ENCODE assay signal across 17 cellular contexts in genomic region chr7:149084407-149084806, GRCh38. TPM values are rescaled to one million over a fixed set of nuclear protein-coding genes. Genes with fewer than 3 reads are reported as not detected.
DNase-seq lines count a peak whose midpoint lies in the region; ATAC-seq and TF ChIP-seq lines count a peak whose summit lies in the region.
"Had no signal": no experiment of that assay in that cellular context is flagged by ENCODE, and none has a peak within 500 bp of the region (broad histone marks: within the 10 kb centered on the region; RNA-seq: fewer than 3 reads in every experiment).

No MANE protein-coding gene starts in this region.

- peaks cover 16% of the 10 kb centered on the region for H3K36me3 Mint-ChIP-seq in activated naive CD8-positive, alpha-beta T cell
- peaks cover 26% of the 10 kb centered on the region for H3K36me3 Mint-ChIP-seq in activated naive CD8-positive, alpha-beta T cell treated with anti-CD3 and anti-CD28 coated beads, Interleukin-2, amount 50 U/mL, for 24 hours (ENCODE audit: low read depth)

- H3K4me1 ChIP-seq in Panc1 (ENCODE audit: control insufficient read depth, insufficient read depth, low read length) = no peaks in the 10 kb centered on the region
- no peaks in the 10 kb centered on the region for H3K4me1 ChIP-seq in effector memory CD4-positive, alpha-beta T cell (ENCODE audit: control insufficient read depth, insufficient read depth, low read length, poor library complexity, severe bottlenecking)
- H3K4me1 ChIP-seq: Caco-2 had no signal

- H3K4me3 ChIP-seq in Panc1 (ENCODE audit: low read depth in 2 of 2, low read length in 2 of 2) = no peak overlapping the region
- H3K4me3 ChIP-seq in effector memory CD4-positive, alpha-beta T cell (ENCODE audit: insufficient read depth, low read depth, low read length, poor library complexity, severe bottlenecking) = no peak overlapping the region
- H3K4me3 ChIP-seq: A549 had no signal

- CTCF ChIA-PET in Panc1 (lab: Charles Lee) = interaction anchor here (0.7 kb wide), 1 partner anchor 22 kb away, joined by 11 read pairs; no protein-coding TSS in a partner anchor

- POLR2A ChIA-PET in Panc1 (lab: Charles Lee) = no interaction called here

- TF ChIP-seq CTCF in Panc1 (IDR thresholded peaks at IDR 0.05) = no peak

- TSS peak; percentile 34 for BruUV-seq in Panc1 (replicated peaks; lab: Mats Ljungman, UMichigan)

- ATAC-seq in activated naive CD8-positive, alpha-beta T cell treated with anti-CD3 and anti-CD28 coated beads, Interleukin-2, amount 50 U/mL, for 24 hours = no peak
- no peak for ATAC-seq in Panc1
- ATAC-seq in HG03108 (IDR thresholded peaks at IDR 0.05; ENCODE audit: unreplicated experiment) = no peak
- ATAC-seq: A549; CD8-positive, alpha-beta T cell had no signal

- H3K27ac Mint-ChIP-seq in activated naive CD8-positive, alpha-beta T cell = peak overlapping the region; percentile 2
- H3K27ac Mint-ChIP-seq in activated naive CD8-positive, alpha-beta T cell treated with anti-CD3 and anti-CD28 coated beads, Interleukin-2, amount 50 U/mL, for 24 hours = no peak overlapping the region
- H3K27ac Mint-ChIP-seq: B cell; CD4-positive, alpha-beta T cell; CD8-positive, alpha-beta T cell had no signal

- in situ Hi-C loops in Panc1 (cut with HindIII; ENCODE audit: low pct_unique_long_range_greater_than_20kb, low sequenced_read_pairs) = no loop called here

- no peak overlapping the region for H3K27ac ChIP-seq in Panc1 (ENCODE audit: low read length)
- H3K27ac ChIP-seq in effector memory CD4-positive, alpha-beta T cell (ENCODE audit: insufficient read depth, low read length, poor library complexity, severe bottlenecking) = no peak overlapping the region
- H3K27ac ChIP-seq: 22Rv1, A549, C4-2B had no signal

- no peak overlapping the region for H3K4me3 Mint-ChIP-seq in activated naive CD8-positive, alpha-beta T cell
- no peak overlapping the region for H3K4me3 Mint-ChIP-seq in activated naive CD8-positive, alpha-beta T cell treated with anti-CD3 and anti-CD28 coated beads, Interleukin-2, amount 50 U/mL, for 24 hours
- H3K4me3 Mint-ChIP-seq: B cell; CD4-positive, alpha-beta T cell; CD8-positive, alpha-beta T cell had no signal

- H3K4me1 Mint-ChIP-seq in activated naive CD8-positive, alpha-beta T cell (ENCODE audit: low read depth) = peaks cover 30% of the 10 kb centered on the region
- peaks cover 16% of the 10 kb centered on the region for H3K4me1 Mint-ChIP-seq in activated naive CD8-positive, alpha-beta T cell treated with anti-CD3 and anti-CD28 coated beads, Interleukin-2, amount 50 U/mL, for 24 hours

- no peaks in the 10 kb centered on the region for H3K9me3 ChIP-seq in Panc1 (ENCODE audit: control insufficient read depth, insufficient read depth, low read depth, low read length)
- no peaks in the 10 kb centered on the region for H3K9me3 ChIP-seq in effector memory CD4-positive, alpha-beta T cell (ENCODE audit: control insufficient read depth, low read length)
- H3K9me3 ChIP-seq: Caco-2 had no signal

- H3K9me3 Mint-ChIP-seq in activated naive CD8-positive, alpha-beta T cell (ENCODE audit: low read depth) = peaks cover 5% of the 10 kb centered on the region
- H3K9me3 Mint-ChIP-seq in activated naive CD8-positive, alpha-beta T cell treated with anti-CD3 and anti-CD28 coated beads, Interleukin-2, amount 50 U/mL, for 24 hours = peaks cover 4% of the 10 kb centered on the region
- H3K9me3 Mint-ChIP-seq: CD8-positive, alpha-beta T cell had no signal

- H3K27me3 Mint-ChIP-seq in activated naive CD8-positive, alpha-beta T cell = no peaks in the 10 kb centered on the region
- no peaks in the 10 kb centered on the region for H3K27me3 Mint-ChIP-seq in activated naive CD8-positive, alpha-beta T cell treated with anti-CD3 and anti-CD28 coated beads, Interleukin-2, amount 50 U/mL, for 24 hours
- H3K27me3 Mint-ChIP-seq: B cell; CD4-positive, alpha-beta T cell had no signal

- H3K36me3 ChIP-seq in Panc1 (ENCODE audit: control insufficient read depth, insufficient read depth, low read length) = no peaks in the 10 kb centered on the region
- H3K36me3 ChIP-seq in effector memory CD4-positive, alpha-beta T cell (ENCODE audit: control insufficient read depth, insufficient read depth, low read length) = no peaks in the 10 kb centered on the region

- H3K27me3 ChIP-seq in Panc1 (ENCODE audit: control insufficient read depth, insufficient read depth, low read length) = no peaks in the 10 kb centered on the region
- H3K27me3 ChIP-seq in effector memory CD4-positive, alpha-beta T cell (replicated peaks; ENCODE audit: control insufficient read depth, insufficient read depth, low read length, poor library complexity, severe bottlenecking) = no peaks in the 10 kb centered on the region
- H3K27me3 ChIP-seq: BLaER1 treated with 17β-estradiol and CSF1 and Interleukin-3, amounts not matched to agents 10 nM and 100 nM had no signal

- intact Hi-C loops in Panc1 (cut with micrococcal nuclease; ENCODE audit: unreplicated experiment) = no loop called here

- DNase-seq in activated naive CD8-positive, alpha-beta T cell treated with anti-CD3 and anti-CD28 coated beads, Interleukin-2, amount 50 U/mL, for 24 hours = no peak
- DNase-seq in Panc1 (ENCODE audit: low read depth, low spot score) = no peak
- DNase-seq in effector memory CD4-positive, alpha-beta T cell = no peak
- DNase-seq: AML-193; Caco-2; Calu3; CD4-positive, alpha-beta T cell; CD8-positive, alpha-beta T cell; DMS79 treated with DMSO at 0.1 percent for 48 hours; GF-D8 had no signal

RNA-seq across cellular contexts. Expression of gene ZNF786, which starts 6.1 kb away (rescaled TPM):
- total RNA-seq in Panc1 (2021; ENCODE audit: unreplicated experiment) = 10.1 TPM
- polyA plus RNA-seq in Panc1 (2012; ENCODE audit: insufficient read length) = 7.8 TPM

RNA-seq across cellular contexts. Expression of gene ZNF425, which starts 41.7 kb away (rescaled TPM):
- total RNA-seq in Panc1 (2021; ENCODE audit: unreplicated experiment) = 3.0 TPM
- polyA plus RNA-seq in Panc1 (2012; ENCODE audit: insufficient read length) = 4.7 TPM

RNA-seq across cellular contexts. Expression of gene PDIA4, which starts 56.1 kb away (rescaled TPM):
- total RNA-seq in Panc1 (2021; ENCODE audit: unreplicated experiment) = 281 TPM
- 243 TPM for polyA plus RNA-seq in Panc1 (2012; ENCODE audit: insufficient read length)
